ENCODE assay signal across 9 cellular contexts in genomic region chr7:6578114-6579084, GRCh38. TPM values are rescaled to one million over a fixed set of nuclear protein-coding genes. Genes with fewer than 3 reads are reported as not detected.
DNase-seq lines count a peak whose midpoint lies in the region; ATAC-seq, FAIRE-seq and TF ChIP-seq lines count a peak whose summit lies in the region.
"Had no signal": no experiment of that assay in that cellular context is flagged by ENCODE, and none has a peak within 500 bp of the region (broad histone marks: within the 10 kb centered on the region; RNA-seq: fewer than 3 reads in every experiment).

No MANE protein-coding gene starts in this region.

- H3K36me3 ChIP-seq in MM.1S (replicated peaks; ENCODE audit: insufficient read depth, low read length) (no peaks in the 10 kb centered on the region), neural cell (ENCODE audit: insufficient read depth, low read length) (no peaks in the 10 kb centered on the region)

- H3K9me2 ChIP-seq in MM.1S (replicated peaks; ENCODE audit: insufficient read depth, low read length), result no peaks in the 10 kb centered on the region
- H3K9me2 ChIP-seq in neural cell (ENCODE audit: insufficient read depth, low read length), result no peaks in the 10 kb centered on the region

- intact Hi-C loops in head of caudate nucleus (cut with DNase I), result no loop called here

- peak overlapping the region; percentile 82 for H3K4me2 ChIP-seq in MM.1S (ENCODE audit: low read depth, low read length)
- H3K4me2 ChIP-seq in neural cell (ENCODE audit: low read length), result no peak overlapping the region

- H3K36me3 Mint-ChIP-seq in chondrocyte (ENCODE audit: low read depth), result peaks cover 17% of the 10 kb centered on the region

- peak overlapping the region; percentile 83 for H3K4me3 Mint-ChIP-seq in chondrocyte (ENCODE audit: unreplicated experiment)

- H3K9ac ChIP-seq in MM.1S (ENCODE audit: low read length) (no peak overlapping the region), neural cell (ENCODE audit: low read length) (peak overlapping the region; percentile 89)

- H3K27ac ChIP-seq in C4-2B, result peak overlapping the region; percentile 74; the same call in 1 of the 2 replicates
- no peak overlapping the region; the same call in 1 of the 2 replicates for H3K27ac ChIP-seq in MM.1S (ENCODE audit: low read length)
- no peak overlapping the region for H3K27ac ChIP-seq in neural cell (ENCODE audit: low read length)

- H3K27me3 Mint-ChIP-seq in chondrocyte (ENCODE audit: low read depth), result no peaks in the 10 kb centered on the region

- H2AFZ ChIP-seq in MM.1S (ENCODE audit: low read length), result peak overlapping the region; percentile 100; the same call in 1 of the 2 replicates
- H2AFZ ChIP-seq in neural cell (ENCODE audit: low read depth, low read length), result no peak overlapping the region

- no peak for ATAC-seq in HG03571 (IDR thresholded peaks at IDR 0.05; ENCODE audit: unreplicated experiment)

- TF ChIP-seq CTCF in C4-2B (conservative IDR thresholded peaks at IDR 0.05), result no peak
- no peak for TF ChIP-seq CTCF in MM.1S (IDR thresholded peaks at IDR 0.05; ENCODE audit: low read length)
- TF ChIP-seq CTCF in chondrocyte (IDR thresholded peaks at IDR 0.05), result no peak
- TF ChIP-seq CTCF in neural cell (IDR thresholded peaks at IDR 0.05; ENCODE audit: poor library complexity, severe bottlenecking), result no peak
- no peak for TF ChIP-seq CTCF in D721Med (IDR thresholded peaks at IDR 0.05; ENCODE audit: insufficient read depth, missing control alignments)

- no peak for TF ChIP-seq EP300 in neural cell (conservative IDR thresholded peaks at IDR 0.05; ENCODE audit: poor library complexity, severe bottlenecking)

- FAIRE-seq in D721Med (lab: Jason Lieb, UNC), result no peak

- no peak for TF ChIP-seq RAD21 in neural cell (conservative IDR thresholded peaks at IDR 0.05)

- H3K79me2 ChIP-seq in MM.1S (ENCODE audit: low read length) (no peaks in the 10 kb centered on the region), neural cell (replicated peaks; ENCODE audit: insufficient read depth, low read length) (no peaks in the 10 kb centered on the region)

- peaks cover 16% of the 10 kb centered on the region for H3K4me1 Mint-ChIP-seq in chondrocyte (ENCODE audit: low read depth)

- no peak overlapping the region for H3K4me3 ChIP-seq in MM.1S (ENCODE audit: low read length)
- H3K4me3 ChIP-seq in neural cell (ENCODE audit: low read length), result peak overlapping the region; percentile 81

- H3K27ac Mint-ChIP-seq in chondrocyte (ENCODE audit: unreplicated experiment), result peak overlapping the region; percentile 18

- H4K20me1 ChIP-seq in MM.1S (ENCODE audit: insufficient read depth, low read length) (no peaks in the 10 kb centered on the region), neural cell (ENCODE audit: insufficient read depth) (no peaks in the 10 kb centered on the region)

- H3F3A ChIP-seq in MM.1S (ENCODE audit: insufficient read depth, low read length) (peaks cover 3% of the 10 kb centered on the region; the same call in 1 of the 2 replicates), neural cell (ENCODE audit: insufficient read depth, low read length, poor library complexity, severe bottlenecking) (no peaks in the 10 kb centered on the region)

- H3K27me3 ChIP-seq in MM.1S (replicated peaks; ENCODE audit: insufficient read depth, low read length) (no peaks in the 10 kb centered on the region; the same call in 1 of the 2 replicates), neural cell (ENCODE audit: insufficient read depth, low read depth, low read length) (no peaks in the 10 kb centered on the region)

- no peaks in the 10 kb centered on the region for H3K9me3 Mint-ChIP-seq in chondrocyte (ENCODE audit: low read depth)

- DNase-seq in MM.1S, result no peak
- DNase-seq in chondrocyte (ENCODE audit: low spot score), result no peak
- no peak for DNase-seq in NCI-H2029 (lab: John Stamatoyannopoulos, UW)
- DNase-seq in D721Med (ENCODE audit: insufficient read length, low spot score), result no peak
- DNase-seq in head of caudate nucleus, result no peak
- DNase-seq: NCI-H2081 treated with DMSO at 0.1 percent for 48 hours had no signal

- no peaks in the 10 kb centered on the region for H3K4me1 ChIP-seq in MM.1S (ENCODE audit: low read length)

- H3K9me3 ChIP-seq in MM.1S (replicated peaks; ENCODE audit: insufficient read depth, low read length) (no peaks in the 10 kb centered on the region), neural cell (ENCODE audit: low read length) (no peaks in the 10 kb centered on the region)

TF ChIP-seq in neural cell, 6 proteins besides CTCF, POLR2A, EP300 and RAD21:
- no peak for TF ChIP-seq POLR2AphosphoS5 (IDR thresholded peaks at IDR 0.05)
- no peak for TF ChIP-seq MXI1 (conservative IDR thresholded peaks at IDR 0.05; ENCODE audit: poor library complexity, severe bottlenecking)
- no peak for TF ChIP-seq REST (IDR thresholded peaks at IDR 0.05; ENCODE audit: borderline replicate concordance)
- TF ChIP-seq TAF1 (IDR thresholded peaks at IDR 0.05; ENCODE audit: low read depth), result no peak
- TF ChIP-seq EZH2 (IDR thresholded peaks at IDR 0.05; ENCODE audit: borderline replicate concordance, insufficient read depth, low read length, poor library complexity, severe bottlenecking), result no peak
- no peak for TF ChIP-seq SMC3 (conservative IDR thresholded peaks at IDR 0.05; ENCODE audit: poor library complexity)
TF ChIP-seq in neural cell: peak in this region for 0.

RNA-seq across cellular contexts. Expression of gene ZDHHC4, which starts 1.1 kb away (rescaled TPM):
- total RNA-seq in chondrocyte, result 44.0 to 60.5 TPM (median 50.6 TPM) in 3 replicates
- polyA plus RNA-seq in neural cell, result 52.2 and 55.9 TPM in 2 replicates
- polyA minus RNA-seq in neural cell, result 35.5 and 39.7 TPM in 2 replicates

RNA-seq across cellular contexts. Expression of gene INTS15, which starts 11.4 kb away (rescaled TPM):
- total RNA-seq in chondrocyte, result 30.0 to 32.5 TPM (median 31.3 TPM) in 3 replicates
- polyA plus RNA-seq in neural cell, result 32.0 and 36.2 TPM in 2 replicates
- polyA minus RNA-seq in neural cell, result 34.5 and 47.0 TPM in 2 replicates

RNA-seq across cellular contexts. Expression of gene GRID2IP, which starts 27.1 kb away (rescaled TPM):
- total RNA-seq in chondrocyte, result 0.15 to 0.20 TPM in 2 of 3 replicates, not detected in the other
- polyA plus RNA-seq in neural cell, result 0.32 TPM in 1 of 2 replicates, not detected in the other
- polyA minus RNA-seq in neural cell, result 0.46 and 0.73 TPM in 2 replicates

RNA-seq across cellular contexts. Expression of gene ZNF853, which starts 37.0 kb away (rescaled TPM):
- total RNA-seq in chondrocyte, result 13.4 to 16.2 TPM (median 15.1 TPM) in 3 replicates
- polyA plus RNA-seq in neural cell, result 8.7 and 12.9 TPM in 2 replicates
- polyA minus RNA-seq in neural cell, result 23.0 and 26.8 TPM in 2 replicates

RNA-seq across cellular contexts. Expression of gene ZNF316, which starts 58.7 kb away (rescaled TPM):
- 26.0 to 32.5 TPM (median 28.9 TPM) in 3 replicates for total RNA-seq in chondrocyte
- polyA plus RNA-seq in neural cell, result 22.2 and 31.6 TPM in 2 replicates
- polyA minus RNA-seq in neural cell, result 32.5 and 43.3 TPM in 2 replicates
